In the genomic region with DNA sequence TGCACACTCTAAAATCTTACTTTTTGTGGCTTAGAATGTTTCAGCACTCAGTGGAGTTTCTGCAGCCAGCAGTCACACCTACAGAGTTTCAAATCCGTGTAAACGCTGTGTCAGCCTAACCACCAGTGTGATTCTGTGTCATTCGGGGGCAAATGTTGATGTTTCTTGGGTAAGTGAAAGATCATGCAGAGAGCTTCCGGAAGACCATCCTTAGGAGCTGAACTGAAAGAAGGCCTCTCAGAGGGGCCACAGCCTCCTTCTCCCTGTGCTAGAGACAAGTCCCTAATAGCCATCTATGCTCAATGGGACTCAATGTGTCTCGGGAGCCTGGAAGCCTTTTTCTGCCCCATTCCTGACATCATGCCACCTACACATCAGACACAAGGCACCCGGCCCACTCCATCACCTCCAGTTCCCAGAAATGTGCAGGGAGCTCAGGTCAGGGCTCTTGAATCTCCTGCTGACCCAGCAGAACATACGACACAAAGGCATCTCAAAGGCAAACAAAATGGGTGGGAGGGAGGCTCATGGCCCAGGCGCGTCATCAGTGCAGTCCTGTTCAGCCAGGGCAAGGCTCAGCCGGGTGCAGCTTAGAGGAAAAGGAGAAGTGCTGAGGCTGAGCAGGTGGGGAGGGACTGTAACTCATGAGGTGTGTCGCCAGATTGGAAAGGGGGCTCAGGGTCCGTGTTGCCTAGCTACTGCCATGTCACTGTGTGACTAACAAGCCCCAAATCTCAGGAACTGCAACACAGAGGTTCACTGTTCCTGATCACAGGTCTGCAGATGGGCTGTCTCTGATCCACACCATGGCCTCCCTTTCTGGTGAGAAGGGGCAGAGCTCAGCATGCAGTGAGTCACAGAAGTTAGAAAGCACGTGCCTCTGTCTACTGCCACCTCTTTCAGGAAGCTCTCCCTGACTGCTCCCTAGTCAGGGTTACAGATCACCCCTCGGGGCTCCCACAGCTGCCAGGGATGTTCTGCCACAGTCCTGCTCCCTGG, we compare ENCODE assay signal across 8 cellular contexts.
DNase-seq lines count a peak whose midpoint lies in the region; ATAC-seq and TF ChIP-seq lines count a peak whose summit lies in the region.

No MANE protein-coding gene starts in this region.

- peak; percentile 74 for ATAC-seq in HG02973 (IDR thresholded peaks at IDR 0.05; ENCODE audit: unreplicated experiment)
- peak; percentile 59 for ATAC-seq in esophagus mucosa

- POLR2A ChIA-PET in RWPE1 (lab: Yijun Ruan, JAX; ENCODE audit: low non-redundant PET) = no interaction called here

- H3K27ac ChIP-seq in RWPE1 = 0 out of 2 replicates have a peak overlapping the region, but pooled peaks have one; percentile 3

- no peak for TF ChIP-seq CTCF in RWPE1 (conservative IDR thresholded peaks at IDR 0.05; ENCODE audit: low read depth)

- peak; percentile 34 for DNase-seq in activated gamma-delta T cell treated with Interleukin-2 at 50 U/mL for 16 hours
- no peak for DNase-seq in activated gamma-delta T cell (lab: John Stamatoyannopoulos, UW)
- DNase-seq in RWPE1 (ENCODE audit: low spot score) = no peak
- DNase-seq in stimulated activated CD8-positive, alpha-beta memory T cell treated with anti-CD3 and anti-CD28 coated beads, Interleukin-15, amount 100 ng/mL, for 4 hours (ENCODE audit: low read depth in 2 of 2) = peak; percentile 7 to 8
- no peak for DNase-seq in midbrain (lab: John Stamatoyannopoulos, UW)
- DNase-seq in AG08395 (ENCODE audit: low spot score) = no peak

- CTCF ChIA-PET in RWPE1 (lab: Yijun Ruan, JAX) = no interaction called here

Comparison
In these comparisons a context has a peak if more than half of its experiments do, and no peak if none do; other contexts are left out.
1. DNase-seq: peak in activated gamma-delta T cell treated with Interleukin-2 at 50 U/mL for 16 hours (single experiment) and stimulated activated CD8-positive, alpha-beta memory T cell treated with anti-CD3 and anti-CD28 coated beads, Interleukin-15, amount 100 ng/mL, for 4 hours (2 of 2); none in activated gamma-delta T cell (single experiment), RWPE1 (single experiment), midbrain (single experiment) and AG08395 (single experiment).